Comparison of ENCODE assay signal across 14 cellular contexts in the genomic region with DNA sequence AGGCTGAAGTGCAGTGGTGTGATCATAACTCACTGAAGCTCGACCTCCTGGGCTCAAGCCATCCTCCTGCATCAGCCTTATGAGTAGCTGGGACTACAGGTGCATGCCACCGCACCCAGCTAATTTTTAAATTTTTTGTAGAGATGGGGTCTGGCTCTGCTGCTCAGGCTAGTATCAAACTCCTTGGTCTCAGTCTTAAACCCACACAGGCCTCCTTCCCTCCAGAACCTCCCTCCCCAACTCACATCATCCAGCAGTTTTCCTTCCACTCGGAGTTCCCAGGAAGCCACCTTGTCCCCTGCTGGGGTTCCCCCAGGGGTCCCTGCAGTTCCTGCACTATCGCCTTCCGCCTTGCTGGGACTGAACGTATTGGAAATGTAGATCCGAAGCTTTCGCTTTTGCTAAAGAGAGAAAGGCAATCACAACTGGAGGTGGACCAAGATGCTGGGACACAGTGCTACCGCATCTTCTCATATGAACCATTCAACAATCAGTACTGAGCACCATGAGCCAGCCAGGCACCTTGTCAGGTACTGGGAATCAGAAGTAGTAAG. TPM values are rescaled to one million over a fixed set of nuclear protein-coding genes. Genes with fewer than 3 reads are reported as not detected.
A peak's percentile ranks its signal among the peaks of the same experiment; 100 is the strongest.
DNase-seq lines count a peak whose midpoint lies in the region; ATAC-seq and TF ChIP-seq lines count a peak whose summit lies in the region.
"Had no signal": no experiment of that assay in that cellular context is flagged by ENCODE, and none has a peak within 500 bp of the region (broad histone marks: within the 10 kb centered on the region; RNA-seq: fewer than 3 reads in every experiment).

No MANE protein-coding gene starts in this region.

- H3K36me3 ChIP-seq in GM23248 (ENCODE audit: low read depth) (peaks cover 20% of the 10 kb centered on the region), upper lobe of left lung (peaks cover 44 to 74% (median 67%) of the 10 kb centered on the region in 4 donors)

- in situ Hi-C loops in GM23248 (cut with MboI), result no loop called here

- no peak overlapping the region for H3K4me3 Mint-ChIP-seq in activated naive CD8-positive, alpha-beta T cell treated with anti-CD3 and anti-CD28 coated beads, Interleukin-2, amount 50 U/mL, for 24 hours
- H3K4me3 Mint-ChIP-seq in osteocyte (ENCODE audit: unreplicated experiment) (no peak overlapping the region), endothelial cell (ENCODE audit: unreplicated experiment) (no peak overlapping the region)
- H3K4me3 Mint-ChIP-seq: effector memory CD8-positive, alpha-beta T cell had no signal

- no peak for TF ChIP-seq EP300 in upper lobe of left lung (IDR thresholded peaks at IDR 0.05)

- H3K4me1 Mint-ChIP-seq in activated naive CD8-positive, alpha-beta T cell treated with anti-CD3 and anti-CD28 coated beads, Interleukin-2, amount 50 U/mL, for 24 hours, result peaks cover 38% of the 10 kb centered on the region
- H3K4me1 Mint-ChIP-seq in osteocyte (ENCODE audit: unreplicated experiment), result peaks cover 16% of the 10 kb centered on the region
- H3K4me1 Mint-ChIP-seq in endothelial cell (ENCODE audit: unreplicated experiment), result peaks cover 19% of the 10 kb centered on the region

- peak overlapping the region; percentile 1; the same call in 1 of the 2 replicates for H3K27ac ChIP-seq in C4-2B
- H3K27ac ChIP-seq in GM23248, result peak overlapping the region; percentile 63
- H3K27ac ChIP-seq in upper lobe of left lung, result peak overlapping the region in 1 of 4 donors; percentile 55

- H3K9me3 Mint-ChIP-seq in activated naive CD8-positive, alpha-beta T cell treated with anti-CD3 and anti-CD28 coated beads, Interleukin-2, amount 50 U/mL, for 24 hours, result no peaks in the 10 kb centered on the region
- no peaks in the 10 kb centered on the region for H3K9me3 Mint-ChIP-seq in osteocyte (ENCODE audit: unreplicated experiment)
- H3K9me3 Mint-ChIP-seq in endothelial cell (ENCODE audit: unreplicated experiment), result no peaks in the 10 kb centered on the region
- H3K9me3 Mint-ChIP-seq: effector memory CD8-positive, alpha-beta T cell had no signal

- H3K9me3 ChIP-seq in GM23248 (ENCODE audit: low read depth) (no peaks in the 10 kb centered on the region), upper lobe of left lung (no peaks in the 10 kb centered on the region)
- H3K9me3 ChIP-seq: body of pancreas, right atrium auricular region had no signal

- DNase-seq in GM23248 (no peak), osteocyte (ENCODE audit: extremely low spot score, unreplicated experiment) (no peak), upper lobe of left lung (no peak), endothelial cell (ENCODE audit: low spot score) (no peak)
- DNase-seq in activated naive CD8-positive, alpha-beta T cell treated with anti-CD3 and anti-CD28 coated beads, Interleukin-2, amount 50 U/mL, for 24 hours, result no peak
- no peak for DNase-seq in stimulated activated CD4-positive, alpha-beta T cell treated with anti-CD3 and anti-CD28 coated beads, Interleukin-4, amount 100 ng/mL, for 4 hours

- WGBS in GM23248 (ENCODE audit: low coverage in 1 of 2, low lambda C conversion rate in 2 of 2, missing lambda C conversion rate in 2 of 2), 2 experiments, result 88 to 89% methylated on average over 9 of the region's 9 CpGs
- WGBS in upper lobe of left lung, 2 donors, result 87 to 92% methylated on average over 9 of the region's 9 CpGs

- ATAC-seq in activated naive CD8-positive, alpha-beta T cell treated with anti-CD3 and anti-CD28 coated beads, Interleukin-2, amount 50 U/mL, for 24 hours, result no peak
- no peak for ATAC-seq in HG02623 (IDR thresholded peaks at IDR 0.05; ENCODE audit: unreplicated experiment)
- ATAC-seq in upper lobe of left lung (ENCODE audit: low FRiP score in 2 of 2), result no peak
- ATAC-seq: body of pancreas had no signal

- no peak for TF ChIP-seq POLR2A in upper lobe of left lung (IDR thresholded peaks at IDR 0.05)

- no peak overlapping the region for H3K9ac ChIP-seq in GM23248

- H3K4me1 ChIP-seq in GM23248 (ENCODE audit: insufficient read depth) (peaks cover 20% of the 10 kb centered on the region), upper lobe of left lung (peaks cover 33 to 42% (median 40%) of the 10 kb centered on the region in 4 donors)

- H3K27ac Mint-ChIP-seq in activated naive CD8-positive, alpha-beta T cell treated with anti-CD3 and anti-CD28 coated beads, Interleukin-2, amount 50 U/mL, for 24 hours, result peak overlapping the region; percentile 27
- H3K27ac Mint-ChIP-seq in osteocyte (ENCODE audit: unreplicated experiment) (peak overlapping the region; percentile 62), endothelial cell (ENCODE audit: unreplicated experiment) (no peak overlapping the region)

- H3K36me3 Mint-ChIP-seq in activated naive CD8-positive, alpha-beta T cell treated with anti-CD3 and anti-CD28 coated beads, Interleukin-2, amount 50 U/mL, for 24 hours (ENCODE audit: low read depth), result peaks cover 39% of the 10 kb centered on the region
- H3K36me3 Mint-ChIP-seq in osteocyte (ENCODE audit: unreplicated experiment), result peaks cover 45% of the 10 kb centered on the region
- peaks cover 40% of the 10 kb centered on the region for H3K36me3 Mint-ChIP-seq in endothelial cell (ENCODE audit: low read depth, unreplicated experiment)

- no peak overlapping the region for H3K4me2 ChIP-seq in GM23248 (ENCODE audit: unreplicated experiment)

- H3K27me3 ChIP-seq in GM23248 (replicated peaks; ENCODE audit: insufficient read depth) (no peaks in the 10 kb centered on the region), upper lobe of left lung (no peaks in the 10 kb centered on the region)
- H3K27me3 ChIP-seq: body of pancreas, right atrium auricular region had no signal

- no peaks in the 10 kb centered on the region for H3K9me2 ChIP-seq in GM23248 (ENCODE audit: insufficient read depth)

- peaks cover 58% of the 10 kb centered on the region for H3K79me2 ChIP-seq in GM23248 (ENCODE audit: insufficient read depth)

- no peak overlapping the region for H2AFZ ChIP-seq in GM23248

- no peak; the same call in 1 of the 2 replicates for TF ChIP-seq CTCF in C4-2B (conservative IDR thresholded peaks at IDR 0.05)
- TF ChIP-seq CTCF in osteocyte (IDR thresholded peaks at IDR 0.05), result no peak
- no peak for TF ChIP-seq CTCF in upper lobe of left lung (IDR thresholded peaks at IDR 0.05)
- no peak for TF ChIP-seq CTCF in endothelial cell (IDR thresholded peaks at IDR 0.05; ENCODE audit: unreplicated experiment)

- H3K4me3 ChIP-seq in GM23248 (no peak overlapping the region), upper lobe of left lung (no peak overlapping the region)
- H3K4me3 ChIP-seq: body of pancreas, right atrium auricular region had no signal

- no peaks in the 10 kb centered on the region for H3K27me3 Mint-ChIP-seq in activated naive CD8-positive, alpha-beta T cell treated with anti-CD3 and anti-CD28 coated beads, Interleukin-2, amount 50 U/mL, for 24 hours
- H3K27me3 Mint-ChIP-seq in osteocyte (ENCODE audit: unreplicated experiment) (no peaks in the 10 kb centered on the region), endothelial cell (ENCODE audit: unreplicated experiment) (peaks cover 13% of the 10 kb centered on the region)
- H3K27me3 Mint-ChIP-seq: effector memory CD8-positive, alpha-beta T cell had no signal

- H3F3A ChIP-seq in GM23248 (ENCODE audit: insufficient read depth), result peaks cover 49% of the 10 kb centered on the region

- H4K20me1 ChIP-seq in GM23248 (ENCODE audit: insufficient read depth), result no peaks in the 10 kb centered on the region

RNA-seq across cellular contexts. Expression of gene SMARCD2, which starts 7.2 kb away (rescaled TPM):
- total RNA-seq in GM23248 (2014; rRNA removed; shearing (Covaris generic)), result 85.1 and 88.5 TPM in 2 replicates
- 28.9 and 29.3 TPM in 2 replicates for polyA plus RNA-seq in GM23248 (2016; fragmentation: Nextera tagmentation; extraction: Ambion mirVana)
- total RNA-seq in osteocyte (42.6 and 44.7 TPM in 2 replicates), upper lobe of left lung (100 to 1,000 TPM in 3 of 6 donors, 10 to 100 TPM in 3; 77.0 to 137 (median 95.7) TPM), endothelial cell (ENCODE audit: unreplicated experiment) (57.3 TPM)

RNA-seq across cellular contexts. Expression of gene FTSJ3, which starts 7.8 kb away (rescaled TPM):
- 38.1 and 47.3 TPM in 2 replicates for total RNA-seq in GM23248 (2014; rRNA removed; shearing (Covaris generic))
- 27.6 and 29.2 TPM in 2 replicates for polyA plus RNA-seq in GM23248 (2016; fragmentation: Nextera tagmentation; extraction: Ambion mirVana)
- 36.1 and 37.4 TPM in 2 replicates for total RNA-seq in osteocyte
- 10 to 100 TPM; 24.7 to 75.4 (median 41.8) TPM for total RNA-seq in upper lobe of left lung
- total RNA-seq in endothelial cell (ENCODE audit: unreplicated experiment), result 48.6 TPM

RNA-seq across cellular contexts. Expression of gene PSMC5, which starts 8.0 kb away (rescaled TPM):
- total RNA-seq in GM23248 (2014; rRNA removed; shearing (Covaris generic)), result 36.2 and 60.5 TPM in 2 replicates
- polyA plus RNA-seq in GM23248 (2016; fragmentation: Nextera tagmentation; extraction: Ambion mirVana), result 178 and 180 TPM in 2 replicates
- 98.5 and 106 TPM in 2 replicates for total RNA-seq in osteocyte
- 100 to 1,000 TPM in 1 of 6 donors, 10 to 100 TPM in 5; 55.2 to 118 (median 88.1) TPM for total RNA-seq in upper lobe of left lung
- total RNA-seq in endothelial cell (ENCODE audit: unreplicated experiment), result 124 TPM

RNA-seq across cellular contexts. Expression of gene CSH2, which starts 38.2 kb away (rescaled TPM):
- not detected in 2 replicates for total RNA-seq in GM23248 (2014; rRNA removed; shearing (Covaris generic))
- not detected in 2 replicates for polyA plus RNA-seq in GM23248 (2016; fragmentation: Nextera tagmentation; extraction: Ambion mirVana)
- total RNA-seq in osteocyte (not detected in 2 replicates), upper lobe of left lung (not detected), endothelial cell (ENCODE audit: unreplicated experiment) (not detected)
- total RNA-seq: body of pancreas, glomerular endothelial cell, mucosa of gallbladder, right atrium auricular region had no signal
- polyA plus RNA-seq: keratinocyte had no signal

RNA-seq across cellular contexts. Expression of gene GH2, which starts 46.5 kb away (rescaled TPM):
- total RNA-seq in GM23248 (2014; rRNA removed; shearing (Covaris generic)), result not detected in 2 replicates
- polyA plus RNA-seq in GM23248 (2016; fragmentation: Nextera tagmentation; extraction: Ambion mirVana), result not detected in 2 replicates
- total RNA-seq in osteocyte (not detected in 2 replicates), upper lobe of left lung (not detected), endothelial cell (ENCODE audit: unreplicated experiment) (not detected)
- total RNA-seq: body of pancreas, glomerular endothelial cell, mucosa of gallbladder, right atrium auricular region had no signal
- polyA plus RNA-seq: keratinocyte had no signal
